ENCODE assay signal across 8 cellular contexts in genomic region chr3:17195192-17195611, GRCh38.
A peak's percentile ranks its signal among the peaks of the same experiment; 100 is the strongest.
DNase-seq lines count a peak whose midpoint lies in the region; ATAC-seq and TF ChIP-seq lines count a peak whose summit lies in the region.

No MANE protein-coding gene starts in this region.

- H3K36me3 ChIP-seq in hepatocyte (replicated peaks; ENCODE audit: insufficient read depth, low read depth) = no peaks in the 10 kb centered on the region

- 57% methylated on average over 3 of the region's 3 CpGs for WGBS in hepatocyte (ENCODE audit: low lambda C conversion rate, missing lambda C conversion rate)

- TF ChIP-seq CTCF in hepatocyte (IDR thresholded peaks at IDR 0.05; ENCODE audit: poor library complexity) = no peak

- peaks cover 6% of the 10 kb centered on the region for H3K36me3 Mint-ChIP-seq in activated naive CD4-positive, alpha-beta T cell treated with anti-CD3 and anti-CD28 coated beads for 36 hours (ENCODE audit: low read depth)
- H3K36me3 Mint-ChIP-seq in activated naive CD4-positive, alpha-beta T cell treated with anti-CD3 and anti-CD28 coated beads, Interleukin-2, amount 10 ng/mL, durations not matched to agents 7 days and 5 days = peaks cover 12% of the 10 kb centered on the region
- no peaks in the 10 kb centered on the region for H3K36me3 Mint-ChIP-seq in stimulated activated effector memory CD8-positive, alpha-beta T cell treated with anti-CD3 and anti-CD28 coated beads, Interleukin-12 subunit alpha, Interleukin-12 subunit beta, amount 100 ng/mL, for 72 hours

- no peaks in the 10 kb centered on the region for H4K20me1 ChIP-seq in hepatocyte (ENCODE audit: insufficient read depth, poor library complexity, severe bottlenecking)

- H3K27ac Mint-ChIP-seq in activated naive CD4-positive, alpha-beta T cell treated with anti-CD3 and anti-CD28 coated beads for 36 hours = no peak overlapping the region
- no peak overlapping the region for H3K27ac Mint-ChIP-seq in activated naive CD4-positive, alpha-beta T cell treated with anti-CD3 and anti-CD28 coated beads, Interleukin-2, amount 10 ng/mL, durations not matched to agents 7 days and 5 days
- H3K27ac Mint-ChIP-seq in stimulated activated effector memory CD8-positive, alpha-beta T cell treated with anti-CD3 and anti-CD28 coated beads, Interleukin-12 subunit alpha, Interleukin-12 subunit beta, amount 100 ng/mL, for 72 hours = no peak overlapping the region

- no peaks in the 10 kb centered on the region for H3K27me3 Mint-ChIP-seq in activated naive CD4-positive, alpha-beta T cell treated with anti-CD3 and anti-CD28 coated beads for 36 hours (ENCODE audit: low read depth)
- H3K27me3 Mint-ChIP-seq in activated naive CD4-positive, alpha-beta T cell treated with anti-CD3 and anti-CD28 coated beads, Interleukin-2, amount 10 ng/mL, durations not matched to agents 7 days and 5 days = no peaks in the 10 kb centered on the region

- H3K27me3 ChIP-seq in hepatocyte = no peaks in the 10 kb centered on the region

- intact Hi-C loops in activated naive CD4-positive, alpha-beta T cell treated with anti-CD3 and anti-CD28 coated beads for 36 hours (cut with micrococcal nuclease) = no loop called here

- no peaks in the 10 kb centered on the region for H3K79me2 ChIP-seq in hepatocyte

- H3K4me3 Mint-ChIP-seq in activated naive CD4-positive, alpha-beta T cell treated with anti-CD3 and anti-CD28 coated beads for 36 hours = no peak overlapping the region
- H3K4me3 Mint-ChIP-seq in activated naive CD4-positive, alpha-beta T cell treated with anti-CD3 and anti-CD28 coated beads, Interleukin-2, amount 10 ng/mL, durations not matched to agents 7 days and 5 days = no peak overlapping the region
- no peak overlapping the region for H3K4me3 Mint-ChIP-seq in stimulated activated effector memory CD8-positive, alpha-beta T cell treated with anti-CD3 and anti-CD28 coated beads, Interleukin-12 subunit alpha, Interleukin-12 subunit beta, amount 100 ng/mL, for 72 hours

- no peak overlapping the region for H3K27ac ChIP-seq in hepatocyte

- no peak overlapping the region for H2AFZ ChIP-seq in hepatocyte

- H3K4me1 Mint-ChIP-seq in activated naive CD4-positive, alpha-beta T cell treated with anti-CD3 and anti-CD28 coated beads for 36 hours (ENCODE audit: low read depth) = peaks cover 5% of the 10 kb centered on the region
- peaks cover 18% of the 10 kb centered on the region for H3K4me1 Mint-ChIP-seq in activated naive CD4-positive, alpha-beta T cell treated with anti-CD3 and anti-CD28 coated beads, Interleukin-2, amount 10 ng/mL, durations not matched to agents 7 days and 5 days
- H3K4me1 Mint-ChIP-seq in stimulated activated effector memory CD8-positive, alpha-beta T cell treated with anti-CD3 and anti-CD28 coated beads, Interleukin-12 subunit alpha, Interleukin-12 subunit beta, amount 100 ng/mL, for 72 hours = peaks cover 22% of the 10 kb centered on the region

- no peak overlapping the region for H3K4me2 ChIP-seq in hepatocyte

- no peaks in the 10 kb centered on the region for H3K9me3 Mint-ChIP-seq in activated naive CD4-positive, alpha-beta T cell treated with anti-CD3 and anti-CD28 coated beads for 36 hours
- no peaks in the 10 kb centered on the region for H3K9me3 Mint-ChIP-seq in activated naive CD4-positive, alpha-beta T cell treated with anti-CD3 and anti-CD28 coated beads, Interleukin-2, amount 10 ng/mL, durations not matched to agents 7 days and 5 days
- H3K9me3 Mint-ChIP-seq in stimulated activated effector memory CD8-positive, alpha-beta T cell treated with anti-CD3 and anti-CD28 coated beads, Interleukin-12 subunit alpha, Interleukin-12 subunit beta, amount 100 ng/mL, for 72 hours = no peaks in the 10 kb centered on the region

- no peaks in the 10 kb centered on the region for H3K9me3 ChIP-seq in hepatocyte (ENCODE audit: low read depth)

- peak; percentile 80 for ATAC-seq in stimulated activated effector memory CD8-positive, alpha-beta T cell treated with anti-CD3 and anti-CD28 coated beads, Interleukin-12 subunit alpha, Interleukin-12 subunit beta, amount 100 ng/mL, for 72 hours

- peaks cover 10% of the 10 kb centered on the region for H3K4me1 ChIP-seq in hepatocyte (ENCODE audit: insufficient read depth)

- no peaks in the 10 kb centered on the region for H3K9me2 ChIP-seq in hepatocyte (replicated peaks; ENCODE audit: insufficient read depth)

- CTCF ChIA-PET in activated naive CD4-positive, alpha-beta T cell treated with anti-CD3 and anti-CD28 coated beads for 36 hours (lab: Charles Lee) = no interaction called here
- CTCF ChIA-PET in activated naive CD4-positive, alpha-beta T cell treated with anti-CD3 and anti-CD28 coated beads, Interleukin-2, amount 10 ng/mL, durations not matched to agents 7 days and 5 days (lab: Charles Lee) = interaction anchor here (0.8 to 1.1 kb wide), 2 partner anchors 11 to 594 kb away, joined by 3 read pairs; no protein-coding TSS in a partner anchor

- H3K4me3 ChIP-seq in hepatocyte = no peak overlapping the region

- peak; percentile 28 for DNase-seq in activated naive CD4-positive, alpha-beta T cell treated with anti-CD3 and anti-CD28 coated beads for 36 hours
- no peak for DNase-seq in activated naive CD4-positive, alpha-beta T cell treated with anti-CD3 and anti-CD28 coated beads, Interleukin-2, amount 10 ng/mL, durations not matched to agents 7 days and 5 days
- peak; percentile 25 for DNase-seq in H4 (ENCODE audit: low spot score)
- DNase-seq in NAMALWA (ENCODE audit: low spot score) = peak; percentile 96
- peak; percentile 71 for DNase-seq in cerebellar cortex (ENCODE audit: low spot score)
- DNase-seq in stimulated activated effector memory CD8-positive, alpha-beta T cell treated with anti-CD3 and anti-CD28 coated beads, Interleukin-12 subunit alpha, Interleukin-12 subunit beta, amount 100 ng/mL, for 72 hours (ENCODE audit: low spot score in 2 of 2) = no peak
- DNase-seq in hepatocyte (ENCODE audit: low spot score) = no peak
- DNase-seq in NCI-H774 (lab: John Stamatoyannopoulos, UW) = no peak

Comparison
In these comparisons a context has a peak if more than half of its experiments do, and no peak if none do; other contexts are left out.
1. DNase-seq: peak in activated naive CD4-positive, alpha-beta T cell treated with anti-CD3 and anti-CD28 coated beads for 36 hours (single experiment), H4 (single experiment), NAMALWA (single experiment) and cerebellar cortex (single experiment); none in activated naive CD4-positive, alpha-beta T cell treated with anti-CD3 and anti-CD28 coated beads, Interleukin-2, amount 10 ng/mL, durations not matched to agents 7 days and 5 days (single experiment), stimulated activated effector memory CD8-positive, alpha-beta T cell treated with anti-CD3 and anti-CD28 coated beads, Interleukin-12 subunit alpha, Interleukin-12 subunit beta, amount 100 ng/mL, for 72 hours (0 of 2), hepatocyte (single experiment) and NCI-H774 (single experiment).